12 cellular contexts compared by ENCODE assay signal in the genomic region with DNA sequence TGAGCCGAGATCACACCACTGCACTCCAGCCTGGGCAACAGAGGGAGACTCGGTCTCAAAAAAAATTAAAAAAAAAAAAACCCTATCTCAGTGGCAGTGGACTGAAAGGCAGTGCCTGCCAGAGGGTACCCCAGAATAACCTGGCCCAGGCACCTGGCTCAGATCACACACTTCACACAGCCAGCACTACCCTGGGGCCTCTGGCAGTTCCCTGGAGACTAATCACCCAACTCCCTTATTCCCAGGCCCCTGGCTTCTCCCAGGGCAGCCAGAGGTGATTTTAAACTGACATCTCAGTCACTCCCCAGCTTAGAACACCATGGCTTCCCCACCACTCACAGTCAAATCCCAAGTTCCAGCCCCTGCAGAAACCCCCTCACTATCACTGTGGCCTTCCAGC. TPM values are rescaled to one million over a fixed set of nuclear protein-coding genes. Genes with fewer than 3 reads are reported as not detected.
DNase-seq lines count a peak whose midpoint lies in the region; ATAC-seq and TF ChIP-seq lines count a peak whose summit lies in the region.
"Had no signal": no experiment of that assay in that cellular context is flagged by ENCODE, and none has a peak within 500 bp of the region (broad histone marks: within the 10 kb centered on the region; RNA-seq: fewer than 3 reads in every experiment).

No MANE protein-coding gene starts in this region.

- intact Hi-C loops in CD4-positive, alpha-beta T cell (cut with DNase I, micrococcal nuclease): loop anchor here (2.0 to 5.0 kb wide), 3 partner anchors 60 to 208 kb away; a partner anchor contains a TSS
- intact Hi-C loops in activated T-helper 1 cell treated with anti-CD3 and anti-CD28 coated beads, Interleukin-12 subunit alpha, Interleukin-12 subunit beta, Interleukin-2, Interleukin-4 antibody, amounts not matched to agents 30 ng/mL and 10 ng/mL and 1 ng/mL, durations not matched to agents 14 hours and 24 hours and 36 hours (cut with micrococcal nuclease): no loop called here
- intact Hi-C loops in Right ventricle myocardium inferior (cut with DNase I): no loop called here

- DNase-seq in CD4-positive, alpha-beta T cell: no peak
- no peak for DNase-seq in activated T-helper 1 cell treated with anti-CD3 and anti-CD28 coated beads, Interleukin-12 subunit alpha, Interleukin-12 subunit beta, Interleukin-2, Interleukin-4 antibody, amounts not matched to agents 30 ng/mL and 10 ng/mL and 1 ng/mL, durations not matched to agents 14 hours and 24 hours and 36 hours (ENCODE audit: low spot score)
- DNase-seq in mesothelial cell of epicardium (ENCODE audit: low spot score in 2 of 2, unreplicated experiment in 2 of 2) (no peak), OCI-M1 (lab: John Stamatoyannopoulos, UW) (no peak), Peyer's patch (no peak), Right ventricle myocardium inferior (ENCODE audit: missing footprints) (no peak)
- DNase-seq: hypothalamus, NCI-H146, NCI-H774 had no signal

- H3K4me3 Mint-ChIP-seq in CD4-positive, alpha-beta T cell: peak overlapping the region; percentile 48
- H3K4me3 Mint-ChIP-seq in activated T-helper 1 cell treated with anti-CD3 and anti-CD28 coated beads, Interleukin-12 subunit alpha, Interleukin-12 subunit beta, Interleukin-2, Interleukin-4 antibody, amounts not matched to agents 30 ng/mL and 10 ng/mL and 1 ng/mL, durations not matched to agents 14 hours and 24 hours and 36 hours: peak overlapping the region; percentile 91
- peak overlapping the region; percentile 71 for H3K4me3 Mint-ChIP-seq in mesothelial cell of epicardium

- ATAC-seq in CD4-positive, alpha-beta T cell (ENCODE audit: poor library complexity): no peak
- no peak for ATAC-seq in HG03354 (IDR thresholded peaks at IDR 0.05; ENCODE audit: poor library complexity, severe bottlenecking, unreplicated experiment)
- ATAC-seq in Right ventricle myocardium inferior: no peak

- CTCF ChIA-PET in CD4-positive, alpha-beta T cell (lab: Charles Lee): interaction anchor here (3.5 kb wide), 1 partner anchor 66 kb away, joined by 14 read pairs; no protein-coding TSS in a partner anchor

- no peak overlapping the region for H3K9ac ChIP-seq in HUES48 (ENCODE audit: low read depth, low read length)

- H3K27ac ChIP-seq in CD4-positive, alpha-beta T cell (ENCODE audit: low read depth, low read length): no peak overlapping the region
- peak overlapping the region; percentile 89 for H3K27ac ChIP-seq in HUES48 (ENCODE audit: low read depth, low read length)
- H3K27ac ChIP-seq in Peyer's patch: no peak overlapping the region
- H3K27ac ChIP-seq: epithelial cell of prostate had no signal

- H3K4me3 ChIP-seq in HUES48 (ENCODE audit: low read depth, low read length) (peak overlapping the region; percentile 2; the same call in 1 of the 2 replicates), Peyer's patch (no peak overlapping the region)

- no peak for TF ChIP-seq CTCF in CD4-positive, alpha-beta T cell (IDR thresholded peaks at IDR 0.05)
- no peak for TF ChIP-seq CTCF in mesothelial cell of epicardium (IDR thresholded peaks at IDR 0.05; ENCODE audit: unreplicated experiment)
- TF ChIP-seq CTCF in Peyer's patch (IDR thresholded peaks at IDR 0.05): no peak

- POLR2A ChIA-PET in CD4-positive, alpha-beta T cell (lab: Charles Lee): no interaction called here

- H3K9me3 Mint-ChIP-seq in CD4-positive, alpha-beta T cell: no peaks in the 10 kb centered on the region
- no peaks in the 10 kb centered on the region for H3K9me3 Mint-ChIP-seq in activated T-helper 1 cell treated with anti-CD3 and anti-CD28 coated beads, Interleukin-12 subunit alpha, Interleukin-12 subunit beta, Interleukin-2, Interleukin-4 antibody, amounts not matched to agents 30 ng/mL and 10 ng/mL and 1 ng/mL, durations not matched to agents 14 hours and 24 hours and 36 hours
- H3K9me3 Mint-ChIP-seq in mesothelial cell of epicardium: no peaks in the 10 kb centered on the region

- H3K27ac Mint-ChIP-seq in CD4-positive, alpha-beta T cell: peak overlapping the region; percentile 78
- peak overlapping the region; percentile 93 for H3K27ac Mint-ChIP-seq in activated T-helper 1 cell treated with anti-CD3 and anti-CD28 coated beads, Interleukin-12 subunit alpha, Interleukin-12 subunit beta, Interleukin-2, Interleukin-4 antibody, amounts not matched to agents 30 ng/mL and 10 ng/mL and 1 ng/mL, durations not matched to agents 14 hours and 24 hours and 36 hours
- peak overlapping the region; percentile 60 for H3K27ac Mint-ChIP-seq in mesothelial cell of epicardium

- H3K27me3 ChIP-seq in CD4-positive, alpha-beta T cell (ENCODE audit: control insufficient read depth, insufficient read depth, low read length): no peaks in the 10 kb centered on the region
- H3K27me3 ChIP-seq in HUES48 (ENCODE audit: control insufficient read depth, insufficient read depth, low read length): no peaks in the 10 kb centered on the region
- H3K27me3 ChIP-seq in Peyer's patch: no peaks in the 10 kb centered on the region

- H3K36me3 Mint-ChIP-seq in CD4-positive, alpha-beta T cell (ENCODE audit: low read depth): peaks cover 30% of the 10 kb centered on the region
- peaks cover 24% of the 10 kb centered on the region for H3K36me3 Mint-ChIP-seq in activated T-helper 1 cell treated with anti-CD3 and anti-CD28 coated beads, Interleukin-12 subunit alpha, Interleukin-12 subunit beta, Interleukin-2, Interleukin-4 antibody, amounts not matched to agents 30 ng/mL and 10 ng/mL and 1 ng/mL, durations not matched to agents 14 hours and 24 hours and 36 hours (ENCODE audit: low read depth)
- no peaks in the 10 kb centered on the region for H3K36me3 Mint-ChIP-seq in mesothelial cell of epicardium

- no peak for TF ChIP-seq POLR2A in Peyer's patch (IDR thresholded peaks at IDR 0.05)

- H3K9me3 ChIP-seq in CD4-positive, alpha-beta T cell (ENCODE audit: control insufficient read depth, low read length): no peaks in the 10 kb centered on the region
- H3K9me3 ChIP-seq in HUES48 (ENCODE audit: control insufficient read depth, insufficient read depth, low read length): no peaks in the 10 kb centered on the region
- H3K9me3 ChIP-seq in Peyer's patch: no peaks in the 10 kb centered on the region

- H3K4me1 ChIP-seq in HUES48 (ENCODE audit: control insufficient read depth, insufficient read depth, low read length) (peaks cover 21% of the 10 kb centered on the region), Peyer's patch (peaks cover 3 to 46% (median 12%) of the 10 kb centered on the region in 4 donors)

- no peaks in the 10 kb centered on the region for H3K27me3 Mint-ChIP-seq in CD4-positive, alpha-beta T cell
- H3K27me3 Mint-ChIP-seq in activated T-helper 1 cell treated with anti-CD3 and anti-CD28 coated beads, Interleukin-12 subunit alpha, Interleukin-12 subunit beta, Interleukin-2, Interleukin-4 antibody, amounts not matched to agents 30 ng/mL and 10 ng/mL and 1 ng/mL, durations not matched to agents 14 hours and 24 hours and 36 hours (ENCODE audit: insufficient read depth): peaks cover 3% of the 10 kb centered on the region
- H3K27me3 Mint-ChIP-seq in mesothelial cell of epicardium (ENCODE audit: low read depth): no peaks in the 10 kb centered on the region

- H3K36me3 ChIP-seq in HUES48 (ENCODE audit: control insufficient read depth, insufficient read depth, low read length) (peaks cover 3% of the 10 kb centered on the region; the same call in 1 of the 2 replicates), Peyer's patch (peaks cover 0 to 21% (median 0%) of the 10 kb centered on the region in 3 donors)

- peaks cover 49% of the 10 kb centered on the region for H3K4me1 Mint-ChIP-seq in CD4-positive, alpha-beta T cell (ENCODE audit: low read depth)
- peaks cover 30% of the 10 kb centered on the region for H3K4me1 Mint-ChIP-seq in activated T-helper 1 cell treated with anti-CD3 and anti-CD28 coated beads, Interleukin-12 subunit alpha, Interleukin-12 subunit beta, Interleukin-2, Interleukin-4 antibody, amounts not matched to agents 30 ng/mL and 10 ng/mL and 1 ng/mL, durations not matched to agents 14 hours and 24 hours and 36 hours (ENCODE audit: low read depth)
- peaks cover 37% of the 10 kb centered on the region for H3K4me1 Mint-ChIP-seq in mesothelial cell of epicardium

RNA-seq across cellular contexts. Expression of a gene that starts 3.5 kb away (rescaled TPM):
- total RNA-seq in CD4-positive, alpha-beta T cell: 1 to 10 TPM; 3.5 to 4.8 TPM
- total RNA-seq in activated T-helper 1 cell treated with anti-CD3 and anti-CD28 coated beads, Interleukin-12 subunit alpha, Interleukin-12 subunit beta, Interleukin-2, Interleukin-4 antibody, amounts not matched to agents 30 ng/mL and 10 ng/mL and 1 ng/mL, durations not matched to agents 14 hours and 24 hours and 36 hours: 23.3 and 24.7 TPM in 2 replicates
- 12.5 to 14.2 TPM (median 14.2 TPM) in 3 replicates for total RNA-seq in mesothelial cell of epicardium
- 1 to 10 TPM in 3 of 4 donors, under 1 TPM in 1; 0.88 to 6.3 (median 2.3) TPM for total RNA-seq in Peyer's patch
- total RNA-seq in Right ventricle myocardium inferior: 3.2 TPM

RNA-seq across cellular contexts. Expression of a gene that starts 4.4 kb away (rescaled TPM):
- 1 to 10 TPM; 5.7 to 6.3 TPM for total RNA-seq in CD4-positive, alpha-beta T cell
- total RNA-seq in activated T-helper 1 cell treated with anti-CD3 and anti-CD28 coated beads, Interleukin-12 subunit alpha, Interleukin-12 subunit beta, Interleukin-2, Interleukin-4 antibody, amounts not matched to agents 30 ng/mL and 10 ng/mL and 1 ng/mL, durations not matched to agents 14 hours and 24 hours and 36 hours: 15.9 and 17.4 TPM in 2 replicates
- total RNA-seq in mesothelial cell of epicardium (24.4 to 27.1 TPM (median 24.9 TPM) in 3 replicates), Peyer's patch (10 to 100 TPM in 3 of 4 donors, 1 to 10 TPM in 1; 7.4 to 21.6 (median 14.3) TPM), Right ventricle myocardium inferior (9.9 TPM)

RNA-seq across cellular contexts. Expression of a gene that starts 28.6 kb away (rescaled TPM):
- 100 to 1,000 TPM; 549 to 553 TPM for total RNA-seq in CD4-positive, alpha-beta T cell
- total RNA-seq in activated T-helper 1 cell treated with anti-CD3 and anti-CD28 coated beads, Interleukin-12 subunit alpha, Interleukin-12 subunit beta, Interleukin-2, Interleukin-4 antibody, amounts not matched to agents 30 ng/mL and 10 ng/mL and 1 ng/mL, durations not matched to agents 14 hours and 24 hours and 36 hours: 664 and 687 TPM in 2 replicates
- 577 to 599 TPM (median 579 TPM) in 3 replicates for total RNA-seq in mesothelial cell of epicardium
- total RNA-seq in Peyer's patch: 100 to 1,000 TPM; 164 to 281 (median 196) TPM
- 143 TPM for total RNA-seq in Right ventricle myocardium inferior

RNA-seq across cellular contexts. Expression of a gene that starts 39.1 kb away (rescaled TPM):
- total RNA-seq in CD4-positive, alpha-beta T cell: 10 to 100 TPM; 13.6 to 14.6 TPM
- 6.6 and 6.7 TPM in 2 replicates for total RNA-seq in activated T-helper 1 cell treated with anti-CD3 and anti-CD28 coated beads, Interleukin-12 subunit alpha, Interleukin-12 subunit beta, Interleukin-2, Interleukin-4 antibody, amounts not matched to agents 30 ng/mL and 10 ng/mL and 1 ng/mL, durations not matched to agents 14 hours and 24 hours and 36 hours
- total RNA-seq in mesothelial cell of epicardium (17.3 to 18.0 TPM (median 17.4 TPM) in 3 replicates), Peyer's patch (10 to 100 TPM; 12.8 to 25.6 (median 19.6) TPM), Right ventricle myocardium inferior (3.9 TPM)

RNA-seq across cellular contexts. Expression of a gene that starts 39.6 kb away (rescaled TPM):
- 10 to 100 TPM; 60.5 to 62.4 TPM for total RNA-seq in CD4-positive, alpha-beta T cell
- total RNA-seq in activated T-helper 1 cell treated with anti-CD3 and anti-CD28 coated beads, Interleukin-12 subunit alpha, Interleukin-12 subunit beta, Interleukin-2, Interleukin-4 antibody, amounts not matched to agents 30 ng/mL and 10 ng/mL and 1 ng/mL, durations not matched to agents 14 hours and 24 hours and 36 hours: 109 and 114 TPM in 2 replicates
- 82.9 to 86.5 TPM (median 84.3 TPM) in 3 replicates for total RNA-seq in mesothelial cell of epicardium
- 100 to 1,000 TPM in 2 of 4 donors, 10 to 100 TPM in 2; 79.2 to 115 (median 101) TPM for total RNA-seq in Peyer's patch
- total RNA-seq in Right ventricle myocardium inferior: 123 TPM

Comparison
In these comparisons a context has a peak if more than half of its experiments do, and no peak if none do; other contexts are left out.
1. intact Hi-C loops: an anchor here in CD4-positive, alpha-beta T cell (2.0 to 5.0 kb wide); none called in activated T-helper 1 cell treated with anti-CD3 and anti-CD28 coated beads, Interleukin-12 subunit alpha, Interleukin-12 subunit beta, Interleukin-2, Interleukin-4 antibody, amounts not matched to agents 30 ng/mL and 10 ng/mL and 1 ng/mL, durations not matched to agents 14 hours and 24 hours and 36 hours and Right ventricle myocardium inferior.